In genomic region chr11:12045914-12046635, GRCh38 we compare ENCODE assay signal across 27 cellular contexts. TPM values are rescaled to one million over a fixed set of nuclear protein-coding genes. Genes with fewer than 3 reads are reported as not detected.
A peak's percentile ranks its signal among the peaks of the same experiment; 100 is the strongest.
DNase-seq lines count a peak whose midpoint lies in the region; ATAC-seq, FAIRE-seq and TF ChIP-seq lines count a peak whose summit lies in the region.
"Had no signal": no experiment of that assay in that cellular context is flagged by ENCODE, and none has a peak within 500 bp of the region (broad histone marks: within the 10 kb centered on the region; RNA-seq: fewer than 3 reads in every experiment).

No MANE protein-coding gene starts in this region.

- H2AFZ ChIP-seq in GM23248: 0 out of 2 replicates have a peak overlapping the region, but pooled peaks have one; percentile 10
- H2AFZ ChIP-seq: parathyroid adenoma had no signal

- no peaks in the 10 kb centered on the region for H3K27me3 ChIP-seq in GM23248 (replicated peaks; ENCODE audit: insufficient read depth)
- H3K27me3 ChIP-seq in suprapubic skin: no peaks in the 10 kb centered on the region
- H3K27me3 ChIP-seq: body of pancreas had no signal

- no peak overlapping the region for H3K4me3 ChIP-seq in A549
- no peak overlapping the region for H3K4me3 ChIP-seq in GM23248
- H3K4me3 ChIP-seq in suprapubic skin: no peak overlapping the region
- H3K4me3 ChIP-seq: body of pancreas had no signal

- H3K4me1 ChIP-seq in A549 (peaks cover 57% of the 10 kb centered on the region), GM23248 (ENCODE audit: insufficient read depth) (peaks cover 43% of the 10 kb centered on the region), suprapubic skin (peaks cover 59% of the 10 kb centered on the region)

- FAIRE-seq in A549 (lab: Jason Lieb, UNC): no peak
- FAIRE-seq: TTC549 had no signal

- no peaks in the 10 kb centered on the region for H4K20me1 ChIP-seq in GM23248 (ENCODE audit: insufficient read depth)

- H3K9me3 ChIP-seq in A549 (peaks cover 3% of the 10 kb centered on the region; the same call in 1 of the 3 replicates), GM23248 (ENCODE audit: low read depth) (no peaks in the 10 kb centered on the region), suprapubic skin (no peaks in the 10 kb centered on the region)

- H3K4me2 ChIP-seq in A549: no peak overlapping the region
- no peak overlapping the region for H3K4me2 ChIP-seq in GM23248 (ENCODE audit: unreplicated experiment)

- CTCF ChIA-PET in A549 (lab: Yijun Ruan, JAX): interaction anchor here (0.7 to 21.4 kb wide), 43 partner anchors 10 to 259 kb away, joined by 3 to 664 read pairs (median 6); partner anchors contain the start of gene USP47

- in situ Hi-C loops in GM23248 (cut with MboI): loop anchor here (10.0 kb wide), 1 partner anchor 251 kb away; no protein-coding TSS in a partner anchor

- H3K9me2 ChIP-seq in GM23248 (ENCODE audit: insufficient read depth): no peaks in the 10 kb centered on the region

- DNase-seq in A549 (ENCODE audit: low read depth in 1 of 2, low spot score in 1 of 2) (no peak), GM23248 (peak; percentile 36), amniotic epithelial cell (ENCODE audit: low read depth) (peak; percentile 74), kidney tubule cell (ENCODE audit: low spot score) (peak; percentile 29), suprapubic skin (ENCODE audit: low spot score in 2 of 2) (no peak), GOT3 (lab: John Stamatoyannopoulos, UW) (no peak), T-helper 1 cell (no peak)
- DNase-seq: activated CD4-positive, alpha-beta T cell treated with anti-CD3 and anti-CD28 coated beads for 4 hours; activated CD8-positive, alpha-beta memory T cell treated with anti-CD3 and anti-CD28 coated beads, Interleukin-2, amount 50 U/mL, for 4 hours; activated naive CD8-positive, alpha-beta T cell treated with anti-CD3 and anti-CD28 coated beads, Interleukin-2, amount 10 ng/mL, durations not matched to agents 7 days and 5 days; body of pancreas; C1 segment of cervical spinal cord; HCEC 1CT; KBM-7; naive thymus-derived CD4-positive, alpha-beta T cell; NCI-H2171 treated with DMSO at 0.1 percent for 48 hours; NCI-H69; SHP77; stimulated activated CD4-positive, alpha-beta T cell treated with anti-CD3 and anti-CD28 coated beads, Interleukin-15, amount 100 ng/mL, for 24 hours; stimulated activated CD8-positive, alpha-beta memory T cell treated with anti-CD3 and anti-CD28 coated beads, Interleukin-4, amount 100 ng/mL, for 48 hours; substantia nigra; T-cell had no signal

- H3K9ac ChIP-seq in GM23248: no peak overlapping the region
- H3K9ac ChIP-seq: parathyroid adenoma had no signal

- H3K36me3 ChIP-seq in GM23248 (ENCODE audit: low read depth): no peaks in the 10 kb centered on the region
- no peaks in the 10 kb centered on the region for H3K36me3 ChIP-seq in suprapubic skin

- no peak for TF ChIP-seq RAD21 in A549 (conservative IDR thresholded peaks at IDR 0.05 in 1 of 2, IDR thresholded peaks at IDR 0.05 in 1 of 2)

- TF ChIP-seq CTCF in A549 (IDR thresholded peaks at IDR 0.05): no peak
- TF ChIP-seq CTCF in suprapubic skin (IDR thresholded peaks at IDR 0.05): no peak

- H3K27ac ChIP-seq in A549: peak overlapping the region; percentile 77 to 83; a peak in 5 of 6 replicates
- no peak overlapping the region for H3K27ac ChIP-seq in GM23248
- H3K27ac ChIP-seq in suprapubic skin: no peak overlapping the region
- H3K27ac ChIP-seq: body of pancreas, parathyroid adenoma had no signal

- TF ChIP-seq EP300 in A549 (IDR thresholded peaks at IDR 0.05) (no peak), suprapubic skin (IDR thresholded peaks at IDR 0.05) (no peak)

- peaks cover 40% of the 10 kb centered on the region for H3F3A ChIP-seq in GM23248 (ENCODE audit: insufficient read depth)

- POLR2A ChIA-PET in A549 (lab: Yijun Ruan, JAX): no interaction called here

- 88% methylated on average over 7 of the region's 7 CpGs for WGBS in A549 (ENCODE audit: missing lambda C conversion rate)
- WGBS in GM23248 (ENCODE audit: low coverage in 1 of 2, low lambda C conversion rate in 2 of 2, missing lambda C conversion rate in 2 of 2), 2 experiments: 81 to 84% methylated on average over 7 of the region's 7 CpGs
- 90% methylated on average over 7 of the region's 7 CpGs for WGBS in suprapubic skin

- no peaks in the 10 kb centered on the region for H3K79me2 ChIP-seq in GM23248 (ENCODE audit: insufficient read depth)
- H3K79me2 ChIP-seq: parathyroid adenoma had no signal

- no peak for TF ChIP-seq POLR2A in A549 (IDR thresholded peaks at IDR 0.05; ENCODE audit: low read length)
- TF ChIP-seq POLR2A in suprapubic skin (IDR thresholded peaks at IDR 0.05): no peak

- ATAC-seq in A549: no peak
- ATAC-seq in HG03521 (IDR thresholded peaks at IDR 0.05; ENCODE audit: unreplicated experiment): no peak
- ATAC-seq: body of pancreas; left lobe of liver; naive thymus-derived CD4-positive, alpha-beta T cell; sciatic nerve; T-cell had no signal

TF ChIP-seq in A549, 52 proteins besides CTCF, POLR2A, EP300 and RAD21:
- no peak for TF ChIP-seq KDM1A (IDR thresholded peaks at IDR 0.05; ENCODE audit: low read depth)
- TF ChIP-seq USF2 (IDR thresholded peaks at IDR 0.05): no peak
- TF ChIP-seq BHLHE40 (IDR thresholded peaks at IDR 0.05; ENCODE audit: low read depth, low read length): no peak
- no peak for TF ChIP-seq ZFP36 (IDR thresholded peaks at IDR 0.05; ENCODE audit: borderline replicate concordance, partially characterized antibody)
- TF ChIP-seq CBX8 (IDR thresholded peaks at IDR 0.05): no peak
- no peak for TF ChIP-seq BCL3 (IDR thresholded peaks at IDR 0.05)
- TF ChIP-seq CBX2 (IDR thresholded peaks at IDR 0.05; ENCODE audit: borderline replicate concordance, low read depth): no peak
- no peak for TF ChIP-seq MYC (IDR thresholded peaks at IDR 0.05; ENCODE audit: borderline replicate concordance, low read length)
- no peak for TF ChIP-seq PBX3 (IDR thresholded peaks at IDR 0.05)

RNA-seq across cellular contexts. Expression of gene DKK3, which starts 37.6 kb away (rescaled TPM):
- 18.4 and 22.8 TPM in 2 replicates for polyA plus RNA-seq in A549 (2011; rRNA removed)
- 6.0 and 6.2 TPM in 2 replicates for polyA plus RNA-seq in A549 (2012; cell fraction: cytosol; rRNA removed)
- 9.6 and 10.7 TPM in 2 replicates for polyA plus RNA-seq in A549 (2012; cell fraction: nucleus; rRNA removed)
- polyA plus RNA-seq in A549 (2017; fragmentation: RNase III; extraction: RNeasy Plus Mini Kit Qiagen cat#74134 plus additional on column Dnase treatment): 11.9 to 21.8 TPM (median 20.8 TPM) in 3 replicates
- polyA minus RNA-seq in A549 (2011; rRNA and poly(A)+ RNA removed): 12.0 and 14.5 TPM in 2 replicates
- 189 and 225 TPM in 2 replicates for total RNA-seq in GM23248 (2014; rRNA removed; shearing (Covaris generic))
- 237 and 239 TPM in 2 replicates for polyA plus RNA-seq in GM23248 (2016; fragmentation: Nextera tagmentation; extraction: Ambion mirVana)
- total RNA-seq in suprapubic skin: 100 to 1,000 TPM; 105 to 152 (median 137) TPM

Comparison
In these comparisons a context has a peak if more than half of its experiments do, and no peak if none do; other contexts are left out.
1. DNase-seq: peak in GM23248 (single experiment), amniotic epithelial cell (single experiment) and kidney tubule cell (single experiment); none in A549 (0 of 2), suprapubic skin (0 of 2), GOT3 (single experiment) and T-helper 1 cell (0 of 5).
2. H3K27ac ChIP-seq: peak in A549 (2 of 2); none in GM23248 (single experiment) and suprapubic skin (single experiment).